Comparison of ENCODE assay signal across 10 cellular contexts in the genomic region with DNA sequence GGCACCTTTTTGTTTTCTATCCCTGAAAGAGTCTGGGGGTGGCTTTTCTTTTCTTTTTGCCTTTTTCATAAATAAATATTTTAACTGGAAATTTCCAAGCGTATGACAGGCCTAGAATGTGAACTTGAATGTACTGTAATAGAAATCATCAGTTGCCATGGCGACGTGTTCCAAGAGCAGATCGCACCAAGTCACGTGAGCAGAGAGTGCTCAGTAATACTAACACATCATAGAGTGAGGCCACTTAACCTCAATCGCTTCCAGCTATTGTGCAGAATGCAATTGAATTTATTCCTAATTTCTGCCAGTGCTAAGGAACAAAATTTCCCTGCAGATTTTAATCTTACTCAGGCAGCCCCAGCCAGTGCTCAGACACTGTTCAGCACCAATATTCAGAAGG. TPM values are rescaled to one million over a fixed set of nuclear protein-coding genes. Genes with fewer than 3 reads are reported as not detected.
DNase-seq lines count a peak whose midpoint lies in the region; ATAC-seq and TF ChIP-seq lines count a peak whose summit lies in the region.
"Had no signal": no experiment of that assay in that cellular context is flagged by ENCODE, and none has a peak within 500 bp of the region (broad histone marks: within the 10 kb centered on the region; RNA-seq: fewer than 3 reads in every experiment).

No MANE protein-coding gene starts in this region.

- 39% methylated on average over 6 of the region's 6 CpGs for WGBS in right cardiac atrium
- WGBS in thyroid gland, 2 donors = 12 to 19% methylated on average over 6 of the region's 6 CpGs

- CTCF ChIA-PET in CD4-positive, alpha-beta memory T cell (lab: Charles Lee; ENCODE audit: partially characterized antibody) = no interaction called here

- H3K27ac Mint-ChIP-seq in CD4-positive, alpha-beta memory T cell = no peak overlapping the region

- H3K4me3 Mint-ChIP-seq in CD4-positive, alpha-beta memory T cell = no peak overlapping the region

- no peaks in the 10 kb centered on the region for H3K36me3 ChIP-seq in thyroid gland
- H3K36me3 ChIP-seq in CD4-positive, alpha-beta memory T cell (ENCODE audit: insufficient read depth, low read length) = no peaks in the 10 kb centered on the region

- H3K27ac ChIP-seq in right cardiac atrium (ENCODE audit: low read length) (no peak overlapping the region), thyroid gland (no peak overlapping the region)
- H3K27ac ChIP-seq in CD4-positive, alpha-beta memory T cell (ENCODE audit: low read depth, low read length) = no peak overlapping the region

- TF ChIP-seq POLR2A in thyroid gland (IDR thresholded peaks at IDR 0.05) = no peak

- intact Hi-C loops in right cardiac atrium (cut with DNase I) = no loop called here
- intact Hi-C loops in thyroid gland (cut with DNase I) = no loop called here
- intact Hi-C loops in CD4-positive, alpha-beta memory T cell (cut with micrococcal nuclease) = no loop called here

- H3K27me3 Mint-ChIP-seq in CD4-positive, alpha-beta memory T cell = no peaks in the 10 kb centered on the region

- H3K36me3 Mint-ChIP-seq in CD4-positive, alpha-beta memory T cell = no peaks in the 10 kb centered on the region

- no peaks in the 10 kb centered on the region for H3K4me1 Mint-ChIP-seq in CD4-positive, alpha-beta memory T cell

- ATAC-seq in SK-N-SH treated with all-trans-retinoic acid at 6 μM for 48 hours (peak; percentile 84), right cardiac atrium (peak in 1 of 2 donors; percentile 50), GM19452 (IDR thresholded peaks at IDR 0.05; ENCODE audit: unreplicated experiment) (no peak), HG03378 (IDR thresholded peaks at IDR 0.05; ENCODE audit: unreplicated experiment) (no peak)

- peaks cover 2% of the 10 kb centered on the region for H3K27me3 ChIP-seq in right cardiac atrium (ENCODE audit: control insufficient read depth, insufficient read depth)
- H3K27me3 ChIP-seq in thyroid gland = no peaks in the 10 kb centered on the region
- H3K27me3 ChIP-seq in CD4-positive, alpha-beta memory T cell (ENCODE audit: insufficient read depth, low read length) = no peaks in the 10 kb centered on the region

- POLR2A ChIA-PET in CD4-positive, alpha-beta memory T cell (lab: Charles Lee; ENCODE audit: partially characterized antibody) = no interaction called here

- H3K9me3 ChIP-seq in right cardiac atrium (ENCODE audit: control insufficient read depth, low read length) (no peaks in the 10 kb centered on the region), thyroid gland (no peaks in the 10 kb centered on the region)
- H3K9me3 ChIP-seq in CD4-positive, alpha-beta memory T cell (ENCODE audit: control insufficient read depth in 1 of 2, low read length in 2 of 2) = no peaks in the 10 kb centered on the region

- DNase-seq in NCI-H510A treated with DMSO at 0.1 percent for 48 hours (lab: John Stamatoyannopoulos, UW) (peak; percentile 29), NCI-H510A (lab: John Stamatoyannopoulos, UW) (no peak), right cardiac atrium (peak in 2 of 3 donors; percentile 40 to 75), thyroid gland (peak; percentile 69 to 78)
- no peak for DNase-seq in CD4-positive, alpha-beta memory T cell
- DNase-seq: ACHN, RPMI8226 had no signal

- H3K4me1 ChIP-seq in right cardiac atrium (ENCODE audit: control insufficient read depth, insufficient read depth, low read length) (peaks cover 3% of the 10 kb centered on the region), thyroid gland (peaks cover 5 to 14% of the 10 kb centered on the region in 2 donors)
- H3K4me1 ChIP-seq in CD4-positive, alpha-beta memory T cell (ENCODE audit: insufficient read depth, low read length) = no peaks in the 10 kb centered on the region

- H3K4me3 ChIP-seq in right cardiac atrium (ENCODE audit: low read length) (no peak overlapping the region), thyroid gland (replicated peaks in 1 of 3) (no peak overlapping the region)
- no peak overlapping the region for H3K4me3 ChIP-seq in CD4-positive, alpha-beta memory T cell (ENCODE audit: low read length in 2 of 2)

- no peak for TF ChIP-seq CTCF in thyroid gland (IDR thresholded peaks at IDR 0.05)

- H3K9me3 Mint-ChIP-seq in CD4-positive, alpha-beta memory T cell = no peaks in the 10 kb centered on the region

TF ChIP-seq in SK-N-SH treated with all-trans-retinoic acid at 6 μM for 48 hours, 23 proteins besides CTCF, POLR2A, EP300 and RAD21:
- TF ChIP-seq SNAI2 (CRISPR knock-in tag; IDR thresholded peaks at IDR 0.05) (no peak), CREB5 (CRISPR knock-in tag; IDR thresholded peaks at IDR 0.05; ENCODE audit: low read depth) (no peak), ZNF70 (CRISPR knock-in tag; IDR thresholded peaks at IDR 0.05) (no peak), ESRRG (CRISPR knock-in tag; IDR thresholded peaks at IDR 0.05) (no peak), ZNF565 (CRISPR knock-in tag; conservative IDR thresholded peaks at IDR 0.05; ENCODE audit: low read depth) (no peak), TCF4 (CRISPR knock-in tag; IDR thresholded peaks at IDR 0.05; ENCODE audit: borderline replicate concordance) (peak; percentile 48; the same call in 1 of the 2 replicates), RARB (CRISPR knock-in tag; IDR thresholded peaks at IDR 0.05) (no peak), GLIS3 (CRISPR knock-in tag; IDR thresholded peaks at IDR 0.05) (no peak), ZNF8 (CRISPR knock-in tag; IDR thresholded peaks at IDR 0.05) (no peak)
- TF ChIP-seq, protein P1, sequence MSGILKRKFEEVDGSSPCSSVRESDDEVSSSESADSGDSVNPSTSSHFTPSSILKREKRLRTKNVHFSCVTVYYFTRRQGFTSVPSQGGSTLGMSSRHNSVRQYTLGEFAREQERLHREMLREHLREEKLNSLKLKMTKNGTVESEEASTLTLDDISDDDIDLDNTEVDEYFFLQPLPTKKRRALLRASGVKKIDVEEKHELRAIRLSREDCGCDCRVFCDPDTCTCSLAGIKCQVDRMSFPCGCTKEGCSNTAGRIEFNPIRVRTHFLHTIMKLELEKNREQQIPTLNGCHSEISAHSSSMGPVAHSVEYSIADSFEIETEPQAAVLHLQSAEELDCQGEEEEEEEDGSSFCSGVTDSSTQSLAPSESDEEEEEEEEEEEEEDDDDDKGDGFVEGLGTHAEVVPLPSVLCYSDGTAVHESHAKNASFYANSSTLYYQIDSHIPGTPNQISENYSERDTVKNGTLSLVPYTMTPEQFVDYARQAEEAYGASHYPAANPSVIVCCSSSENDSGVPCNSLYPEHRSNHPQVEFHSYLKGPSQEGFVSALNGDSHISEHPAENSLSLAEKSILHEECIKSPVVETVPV (CRISPR knock-in tag; IDR thresholded peaks at IDR 0.05) = no peak
- TF ChIP-seq, protein P2, sequence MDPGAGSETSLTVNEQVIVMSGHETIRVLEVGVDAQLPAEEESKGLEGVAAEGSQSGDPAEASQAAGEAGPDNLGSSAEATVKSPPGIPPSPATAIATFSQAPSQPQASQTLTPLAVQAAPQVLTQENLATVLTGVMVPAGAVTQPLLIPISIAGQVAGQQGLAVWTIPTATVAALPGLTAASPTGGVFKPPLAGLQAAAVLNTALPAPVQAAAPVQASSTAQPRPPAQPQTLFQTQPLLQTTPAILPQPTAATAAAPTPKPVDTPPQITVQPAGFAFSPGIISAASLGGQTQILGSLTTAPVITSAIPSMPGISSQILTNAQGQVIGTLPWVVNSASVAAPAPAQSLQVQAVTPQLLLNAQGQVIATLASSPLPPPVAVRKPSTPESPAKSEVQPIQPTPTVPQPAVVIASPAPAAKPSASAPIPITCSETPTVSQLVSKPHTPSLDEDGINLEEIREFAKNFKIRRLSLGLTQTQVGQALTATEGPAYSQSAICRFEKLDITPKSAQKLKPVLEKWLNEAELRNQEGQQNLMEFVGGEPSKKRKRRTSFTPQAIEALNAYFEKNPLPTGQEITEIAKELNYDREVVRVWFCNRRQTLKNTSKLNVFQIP (CRISPR knock-in tag; IDR thresholded peaks at IDR 0.05; ENCODE audit: borderline replicate concordance, low read depth) = no peak
- TF ChIP-seq, protein P3, sequence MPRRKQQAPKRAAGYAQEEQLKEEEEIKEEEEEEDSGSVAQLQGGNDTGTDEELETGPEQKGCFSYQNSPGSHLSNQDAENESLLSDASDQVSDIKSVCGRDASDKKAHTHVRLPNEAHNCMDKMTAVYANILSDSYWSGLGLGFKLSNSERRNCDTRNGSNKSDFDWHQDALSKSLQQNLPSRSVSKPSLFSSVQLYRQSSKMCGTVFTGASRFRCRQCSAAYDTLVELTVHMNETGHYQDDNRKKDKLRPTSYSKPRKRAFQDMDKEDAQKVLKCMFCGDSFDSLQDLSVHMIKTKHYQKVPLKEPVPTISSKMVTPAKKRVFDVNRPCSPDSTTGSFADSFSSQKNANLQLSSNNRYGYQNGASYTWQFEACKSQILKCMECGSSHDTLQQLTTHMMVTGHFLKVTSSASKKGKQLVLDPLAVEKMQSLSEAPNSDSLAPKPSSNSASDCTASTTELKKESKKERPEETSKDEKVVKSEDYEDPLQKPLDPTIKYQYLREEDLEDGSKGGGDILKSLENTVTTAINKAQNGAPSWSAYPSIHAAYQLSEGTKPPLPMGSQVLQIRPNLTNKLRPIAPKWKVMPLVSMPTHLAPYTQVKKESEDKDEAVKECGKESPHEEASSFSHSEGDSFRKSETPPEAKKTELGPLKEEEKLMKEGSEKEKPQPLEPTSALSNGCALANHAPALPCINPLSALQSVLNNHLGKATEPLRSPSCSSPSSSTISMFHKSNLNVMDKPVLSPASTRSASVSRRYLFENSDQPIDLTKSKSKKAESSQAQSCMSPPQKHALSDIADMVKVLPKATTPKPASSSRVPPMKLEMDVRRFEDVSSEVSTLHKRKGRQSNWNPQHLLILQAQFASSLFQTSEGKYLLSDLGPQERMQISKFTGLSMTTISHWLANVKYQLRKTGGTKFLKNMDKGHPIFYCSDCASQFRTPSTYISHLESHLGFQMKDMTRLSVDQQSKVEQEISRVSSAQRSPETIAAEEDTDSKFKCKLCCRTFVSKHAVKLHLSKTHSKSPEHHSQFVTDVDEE (CRISPR knock-in tag; IDR thresholded peaks at IDR 0.05) = peak; percentile 62; the same call in 1 of the 2 replicates

RNA-seq across cellular contexts. Expression of gene PMFBP1, which starts 26.1 kb away (rescaled TPM):
- total RNA-seq in right cardiac atrium (under 1 TPM in 3 of 4 donors, not detected in 1; 0.42 to 0.51 (median 0.44) TPM), thyroid gland (under 1 TPM in 3 of 4 donors, not detected in 1; 0.54 to 0.88 (median 0.67) TPM)
- polyA plus RNA-seq in right cardiac atrium = 0.38 TPM
- total RNA-seq in CD4-positive, alpha-beta memory T cell = 1 to 10 TPM in 1 of 2 experiments, under 1 TPM in 1; 0.73 to 1.1 TPM
- polyA plus RNA-seq in CD4-positive, alpha-beta memory T cell = not detected

Comparison
In these comparisons a context has a peak if more than half of its experiments do, and no peak if none do; other contexts are left out.
1. DNase-seq: peak in NCI-H510A treated with DMSO at 0.1 percent for 48 hours (single experiment), right cardiac atrium (2 of 3) and thyroid gland (2 of 2); none in NCI-H510A (single experiment) and CD4-positive, alpha-beta memory T cell (0 of 5).